7 cellular contexts compared by ENCODE assay signal in the genomic region with DNA sequence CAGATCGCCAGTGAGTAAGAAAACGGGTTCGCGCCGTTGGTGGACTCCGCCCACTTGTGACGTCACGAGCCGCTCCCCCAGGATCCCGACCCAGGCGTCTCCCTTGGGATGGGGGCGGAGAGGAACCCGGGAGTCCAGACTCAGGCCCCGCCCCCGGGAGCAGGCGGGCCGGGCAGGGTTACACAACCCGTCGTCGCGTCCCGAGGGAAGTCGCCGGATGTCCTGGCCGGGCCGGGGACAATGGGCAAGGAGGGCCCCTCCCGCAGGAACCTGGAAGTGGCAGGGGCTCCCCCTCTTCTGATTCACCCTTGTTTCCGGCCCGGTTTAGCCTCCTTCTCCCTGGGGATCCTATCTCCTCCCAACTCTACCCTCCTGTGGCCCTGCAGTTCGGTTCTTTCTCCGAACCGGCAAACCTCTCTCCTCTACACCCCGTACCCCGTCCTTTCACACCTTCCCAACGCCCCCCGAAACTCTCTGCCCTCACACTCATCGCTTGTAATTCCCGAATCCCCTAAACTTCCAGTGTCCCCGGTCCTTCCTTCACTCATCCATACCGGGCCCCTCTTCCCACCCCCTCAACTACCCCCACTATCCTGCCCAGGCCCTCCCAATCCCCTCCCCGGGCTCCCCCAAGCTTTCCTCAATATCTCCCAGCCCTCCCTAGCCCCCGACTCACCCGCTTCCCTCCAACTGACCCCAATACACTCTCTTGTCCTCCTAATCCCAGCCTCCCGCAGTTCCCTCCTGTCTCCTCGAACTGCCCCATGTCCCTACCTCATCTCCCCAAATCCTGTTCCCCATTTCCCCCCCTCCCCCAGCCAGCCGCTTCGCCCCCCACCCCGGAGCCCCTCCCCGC.
DNase-seq lines count a peak whose midpoint lies in the region; ATAC-seq and TF ChIP-seq lines count a peak whose summit lies in the region.

No MANE protein-coding gene starts in this region.

- H3K4me2 ChIP-seq in Loucy (ENCODE audit: low read depth, low read length, poor library complexity, severe bottlenecking) = peak overlapping the region; percentile 91

- DNase-seq in GM06990 (ENCODE audit: extremely low read depth, insufficient read length) = peak; percentile 68
- peak; percentile 44 for DNase-seq in T-helper 9 cell
- peak in 1 of 2 donors; percentile 34 for DNase-seq in central memory CD8-positive, alpha-beta T cell (ENCODE audit: low spot score in 2 of 2)
- peak; percentile 92 for DNase-seq in iPS-NIHi11 (ENCODE audit: low spot score)
- DNase-seq in skeletal muscle cell (ENCODE audit: low read depth) = peak; percentile 36

- H3K36me3 Mint-ChIP-seq in central memory CD8-positive, alpha-beta T cell (ENCODE audit: insufficient read depth) = peaks cover 34% of the 10 kb centered on the region

- H3K36me3 ChIP-seq in GM06990 (ENCODE audit: control insufficient read depth, insufficient read depth, low read length) = no peaks in the 10 kb centered on the region
- no peaks in the 10 kb centered on the region for H3K36me3 ChIP-seq in Loucy (ENCODE audit: insufficient read depth, low read length)

- H2AFZ ChIP-seq in Loucy (ENCODE audit: low read length) = peak overlapping the region; percentile 58; the same call in 1 of the 2 replicates

- peaks cover 69% of the 10 kb centered on the region for H3K4me1 Mint-ChIP-seq in central memory CD8-positive, alpha-beta T cell

- no peaks in the 10 kb centered on the region for H3K9me3 Mint-ChIP-seq in central memory CD8-positive, alpha-beta T cell

- H3K4me3 Mint-ChIP-seq in central memory CD8-positive, alpha-beta T cell = peak overlapping the region; percentile 90

- TF ChIP-seq CTCF in GM06990 (IDR thresholded peaks at IDR 0.05; ENCODE audit: insufficient read depth, low read length, poor library complexity, severe bottlenecking) = no peak
- no peak for TF ChIP-seq CTCF in Loucy (conservative IDR thresholded peaks at IDR 0.05; ENCODE audit: low read length)

- no peaks in the 10 kb centered on the region for H3F3A ChIP-seq in Loucy (ENCODE audit: low read depth)

- H3K4me3 ChIP-seq in GM06990 (replicated peaks; ENCODE audit: low read depth, low read length) = peak overlapping the region; percentile 58
- peak overlapping the region; percentile 73 for H3K4me3 ChIP-seq in Loucy (ENCODE audit: low read length, poor library complexity, severe bottlenecking)
- H3K4me3 ChIP-seq in skeletal muscle cell (ENCODE audit: low read depth, low read length) = peak overlapping the region; percentile 39

- peak overlapping the region; percentile 98 for H3K27ac Mint-ChIP-seq in central memory CD8-positive, alpha-beta T cell (ENCODE audit: low read depth)

- H3K9me2 ChIP-seq in Loucy (replicated peaks; ENCODE audit: low read depth, low read length) = no peaks in the 10 kb centered on the region

- no peaks in the 10 kb centered on the region for H4K20me1 ChIP-seq in Loucy (ENCODE audit: insufficient read depth, low read length, poor library complexity, severe bottlenecking)

- ATAC-seq in central memory CD8-positive, alpha-beta T cell (replicated peaks; ENCODE audit: extremely low read depth, poor library complexity, severe bottlenecking) = peak; percentile 5
- no peak for ATAC-seq in HG03097 (IDR thresholded peaks at IDR 0.05; ENCODE audit: low FRiP score, unreplicated experiment)

- peak overlapping the region; percentile 58 for H3K9ac ChIP-seq in Loucy (ENCODE audit: low read depth, low read length, poor library complexity, severe bottlenecking)

- H3K79me2 ChIP-seq in Loucy (ENCODE audit: insufficient read depth, low read length) = no peaks in the 10 kb centered on the region

- H3K4me1 ChIP-seq in Loucy (ENCODE audit: insufficient read depth, low read length, poor library complexity, severe bottlenecking) = peaks cover 15% of the 10 kb centered on the region

- no peaks in the 10 kb centered on the region for H3K27me3 ChIP-seq in GM06990 (replicated peaks; ENCODE audit: control insufficient read depth, insufficient read depth, low read length)
- no peaks in the 10 kb centered on the region for H3K27me3 ChIP-seq in Loucy (ENCODE audit: insufficient read depth, low read length, poor library complexity, severe bottlenecking)

- no peaks in the 10 kb centered on the region for H3K27me3 Mint-ChIP-seq in central memory CD8-positive, alpha-beta T cell

- H3K9me3 ChIP-seq in Loucy (ENCODE audit: insufficient read depth, low read depth, low read length) = no peaks in the 10 kb centered on the region
